In the genomic region with DNA sequence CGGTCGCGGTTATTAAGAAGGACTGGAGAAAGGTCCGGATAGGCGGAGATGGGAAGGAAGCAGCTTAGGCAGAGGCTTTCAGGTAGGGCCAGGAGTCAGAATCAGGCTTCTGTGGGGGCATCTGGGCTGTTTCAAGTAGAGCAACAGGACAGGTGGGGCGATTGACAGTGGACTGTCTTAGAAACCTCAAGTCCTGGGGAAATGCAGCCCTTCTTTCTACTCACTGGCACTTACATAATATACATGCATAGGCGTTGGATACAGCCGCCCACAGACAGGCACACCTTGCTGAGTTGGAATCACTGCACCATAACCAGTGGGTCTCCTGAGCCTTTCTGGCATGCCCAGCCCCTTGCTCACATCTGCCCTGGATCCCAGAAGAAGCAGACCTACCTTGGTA, we compare ENCODE assay signal across 8 cellular contexts. TPM values are rescaled to one million over a fixed set of nuclear protein-coding genes. Genes with fewer than 3 reads are reported as not detected.
DNase-seq lines count a peak whose midpoint lies in the region; ATAC-seq and TF ChIP-seq lines count a peak whose summit lies in the region.

No MANE protein-coding gene starts in this region.

- intact Hi-C loops in ascending aorta (cut with DNase I) = loop anchor here (5.0 to 10.0 kb wide), 3 partner anchors 208 to 1144 kb away; partner anchors contain the start of genes ACVR2B, EPM2AIP1, MLH1 and XYLB

- H3K36me3 Mint-ChIP-seq in activated CD4-positive, alpha-beta T cell treated with anti-CD3 and anti-CD28 coated beads, Interleukin-2, amount 10 ng/mL, durations not matched to agents 7 days and 5 days (ENCODE audit: low read depth) = peaks cover 62% of the 10 kb centered on the region

- H3K27ac ChIP-seq in ascending aorta = peak overlapping the region; percentile 90 to 97
- H3K27ac ChIP-seq in liver (ENCODE audit: low read depth in 1 of 2, low read length in 2 of 2) = peak overlapping the region; percentile 88 to 96
- H3K27ac ChIP-seq in tibial nerve = peak overlapping the region in 3 of 4 donors; percentile 92 to 96 (median 93)

- peaks cover 60% of the 10 kb centered on the region for H3K4me1 Mint-ChIP-seq in activated CD4-positive, alpha-beta T cell treated with anti-CD3 and anti-CD28 coated beads, Interleukin-2, amount 10 ng/mL, durations not matched to agents 7 days and 5 days

- peak overlapping the region; percentile 82 to 92 for H3K9ac ChIP-seq in liver (ENCODE audit: low read depth in 1 of 2, low read length in 2 of 2)

- H3K27me3 ChIP-seq in ascending aorta = no peaks in the 10 kb centered on the region
- H3K27me3 ChIP-seq in liver (ENCODE audit: control insufficient read depth in 4 of 4, insufficient read depth in 4 of 4, low read length in 3 of 4) = no peaks in the 10 kb centered on the region
- no peaks in the 10 kb centered on the region for H3K27me3 ChIP-seq in tibial nerve

- H3K9me3 ChIP-seq in ascending aorta (no peaks in the 10 kb centered on the region), liver (ENCODE audit: control insufficient read depth in 4 of 4, low read length in 3 of 4) (no peaks in the 10 kb centered on the region), tibial nerve (no peaks in the 10 kb centered on the region)

- POLR2A ChIA-PET in activated CD4-positive, alpha-beta T cell treated with anti-CD3 and anti-CD28 coated beads, Interleukin-2, amount 10 ng/mL, durations not matched to agents 7 days and 5 days (lab: Charles Lee) = interaction anchor here (1.4 kb wide), 1 partner anchor 26 kb away, joined by 3 read pairs; the partner anchor contains the start of gene OXSR1

- CTCF ChIA-PET in activated CD4-positive, alpha-beta T cell treated with anti-CD3 and anti-CD28 coated beads, Interleukin-2, amount 10 ng/mL, durations not matched to agents 7 days and 5 days (lab: Charles Lee) = interaction anchor here (0.8 to 2.1 kb wide), 6 partner anchors 18 to 382 kb away, joined by 3 to 5 read pairs (median 4); partner anchors contain the start of gene OXSR1

- peak overlapping the region; percentile 84 for H3K4me3 Mint-ChIP-seq in activated CD4-positive, alpha-beta T cell treated with anti-CD3 and anti-CD28 coated beads, Interleukin-2, amount 10 ng/mL, durations not matched to agents 7 days and 5 days

- no peak for TF ChIP-seq EP300 in tibial nerve (IDR thresholded peaks at IDR 0.05)

- WGBS in liver = 4% methylated on average over 8 of the region's 8 CpGs
- WGBS in tibial nerve, 2 donors = 6 to 20% methylated on average over 6 to 8 of the region's 8 CpGs

- H3K4me1 ChIP-seq in ascending aorta (peaks cover 0 to 28% of the 10 kb centered on the region in 2 donors), liver (ENCODE audit: control insufficient read depth in 4 of 4, insufficient read depth in 4 of 4, low read length in 3 of 4) (peaks cover 4 to 43% (median 33%) of the 10 kb centered on the region in 4 donors), tibial nerve (peaks cover 0 to 50% (median 23%) of the 10 kb centered on the region in 4 donors)

- no peak for ATAC-seq in HG02884 (IDR thresholded peaks at IDR 0.05; ENCODE audit: unreplicated experiment)

- H3K36me3 ChIP-seq in ascending aorta (peaks cover 6 to 18% of the 10 kb centered on the region in 2 donors), liver (ENCODE audit: control insufficient read depth in 4 of 4, insufficient read depth in 3 of 4, low read depth in 1 of 4, low read length in 3 of 4) (peaks cover 2 to 19% (median 17%) of the 10 kb centered on the region in 4 donors), tibial nerve (peaks cover 0 to 37% (median 4%) of the 10 kb centered on the region in 3 donors)

- H3K27ac Mint-ChIP-seq in activated CD4-positive, alpha-beta T cell treated with anti-CD3 and anti-CD28 coated beads, Interleukin-2, amount 10 ng/mL, durations not matched to agents 7 days and 5 days = peak overlapping the region; percentile 99

- no peak for TF ChIP-seq POLR2A in tibial nerve (IDR thresholded peaks at IDR 0.05)

- no peak for TF ChIP-seq RAD21 in liver (IDR thresholded peaks at IDR 0.05)

- H3K4me3 ChIP-seq in ascending aorta (peak overlapping the region; percentile 87 to 88), liver (ENCODE audit: low read depth in 1 of 3, low read length in 3 of 3) (peak overlapping the region; percentile 78 to 96 (median 83)), tibial nerve (peak overlapping the region; percentile 70 to 98 (median 88))

- TF ChIP-seq CTCF in ascending aorta (IDR thresholded peaks at IDR 0.05) (no peak), liver (IDR thresholded peaks at IDR 0.05; ENCODE audit: low read depth, low read length, missing input control) (no peak), tibial nerve (IDR thresholded peaks at IDR 0.05) (no peak)

- no peaks in the 10 kb centered on the region for H3K27me3 Mint-ChIP-seq in activated CD4-positive, alpha-beta T cell treated with anti-CD3 and anti-CD28 coated beads, Interleukin-2, amount 10 ng/mL, durations not matched to agents 7 days and 5 days

- H3K9me3 Mint-ChIP-seq in activated CD4-positive, alpha-beta T cell treated with anti-CD3 and anti-CD28 coated beads, Interleukin-2, amount 10 ng/mL, durations not matched to agents 7 days and 5 days = no peaks in the 10 kb centered on the region

- DNase-seq in activated CD4-positive, alpha-beta T cell treated with anti-CD3 and anti-CD28 coated beads, Interleukin-2, amount 10 ng/mL, durations not matched to agents 7 days and 5 days = no peak
- no peak for DNase-seq in activated CD4-positive, alpha-beta T cell treated with anti-CD3 and anti-CD28 coated beads, Interleukin-2, amount 50 U/mL, for 48 hours
- DNase-seq in ascending aorta (ENCODE audit: low spot score in 2 of 2) (peak in 1 of 2 donors; percentile 61), tibial nerve (ENCODE audit: low spot score in 2 of 2) (no peak), SKM-1 (lab: John Stamatoyannopoulos, UW; ENCODE audit: unreplicated experiment) (no peak), SHP77 (lab: John Stamatoyannopoulos, UW) (no peak)

TF ChIP-seq in liver, 16 proteins besides CTCF, POLR2A, EP300 and RAD21:
- no peak for TF ChIP-seq GABPA (IDR thresholded peaks at IDR 0.05 in 1 of 2, conservative IDR thresholded peaks at IDR 0.05 in 1 of 2)
- no peak for TF ChIP-seq HNF4A (conservative IDR thresholded peaks at IDR 0.05)
- no peak for TF ChIP-seq YY1 (IDR thresholded peaks at IDR 0.05)

RNA-seq across cellular contexts. Expression of gene MYD88, which starts 0.7 kb away (rescaled TPM):
- 10 to 100 TPM; 74.1 to 91.1 TPM for total RNA-seq in activated CD4-positive, alpha-beta T cell treated with anti-CD3 and anti-CD28 coated beads, Interleukin-2, amount 10 ng/mL, durations not matched to agents 7 days and 5 days
- 38.8 TPM for total RNA-seq in ascending aorta
- 10 to 100 TPM; 15.4 to 60.3 TPM for total RNA-seq in liver
- 10 to 100 TPM; 37.0 to 51.1 TPM for polyA plus RNA-seq in liver
- 10 to 100 TPM; 29.9 to 36.3 (median 34.3) TPM for total RNA-seq in tibial nerve

RNA-seq across cellular contexts. Expression of gene ACAA1, which starts 2.3 kb away (rescaled TPM):
- total RNA-seq in activated CD4-positive, alpha-beta T cell treated with anti-CD3 and anti-CD28 coated beads, Interleukin-2, amount 10 ng/mL, durations not matched to agents 7 days and 5 days = 100 to 1,000 TPM in 1 of 2 experiments, 10 to 100 TPM in 1; 93.8 to 114 TPM
- total RNA-seq in ascending aorta (52.6 TPM), liver (100 to 1,000 TPM; 220 to 410 TPM), tibial nerve (10 to 100 TPM; 63.9 to 83.3 (median 80.5) TPM)
- polyA plus RNA-seq in liver = 100 to 1,000 TPM; 338 to 342 TPM

RNA-seq across cellular contexts. Expression of gene OXSR1, which starts 26.1 kb away (rescaled TPM):
- total RNA-seq in activated CD4-positive, alpha-beta T cell treated with anti-CD3 and anti-CD28 coated beads, Interleukin-2, amount 10 ng/mL, durations not matched to agents 7 days and 5 days = 10 to 100 TPM; 52.4 to 57.3 TPM
- total RNA-seq in ascending aorta (13.3 TPM), liver (10 to 100 TPM; 16.2 to 24.7 TPM), tibial nerve (10 to 100 TPM; 23.9 to 35.8 (median 29.9) TPM)
- 1 to 10 TPM; 4.3 to 8.2 TPM for polyA plus RNA-seq in liver
